Comparison of ENCODE assay signal across 8 cellular contexts in the genomic region with DNA sequence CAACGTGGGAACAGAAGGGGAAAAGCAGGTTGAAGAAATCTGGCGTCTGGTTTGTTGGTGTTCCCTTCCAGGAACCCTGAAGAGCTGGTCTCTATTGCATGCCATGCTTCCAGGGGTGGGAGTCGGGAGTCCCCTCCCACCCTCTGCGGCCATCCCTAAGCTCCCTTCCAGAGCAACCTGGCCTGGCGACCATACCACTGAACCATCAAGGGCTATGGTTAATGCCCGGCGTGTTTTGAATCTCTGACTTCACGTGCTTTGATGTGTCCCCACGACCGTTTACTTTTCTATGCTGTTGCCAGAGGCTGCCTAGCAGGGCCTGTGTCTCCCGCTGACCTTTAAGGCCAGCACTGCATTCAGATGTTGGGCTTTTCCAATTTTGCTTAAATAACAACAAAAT. TPM values are rescaled to one million over a fixed set of nuclear protein-coding genes. Genes with fewer than 3 reads are reported as not detected.
DNase-seq lines count a peak whose midpoint lies in the region; ATAC-seq, FAIRE-seq and TF ChIP-seq lines count a peak whose summit lies in the region.

No MANE protein-coding gene starts in this region.

- H3K27ac ChIP-seq in astrocyte (ENCODE audit: low read depth, low read length) = no peak overlapping the region
- no peak overlapping the region for H3K27ac ChIP-seq in mesenchymal stem cell (ENCODE audit: low read length, poor library complexity, severe bottlenecking)
- H3K27ac ChIP-seq in tibial nerve = peak overlapping the region; percentile 69 to 94 (median 81)

- H2BK5ac ChIP-seq in mesenchymal stem cell (ENCODE audit: low read depth, low read length, poor library complexity, severe bottlenecking) = no peak overlapping the region

- FAIRE-seq in astrocyte (lab: Jason Lieb, UNC) = no peak

- H3K36me3 ChIP-seq in astrocyte (ENCODE audit: insufficient read depth, low read length) (no peaks in the 10 kb centered on the region), mesenchymal stem cell (ENCODE audit: control insufficient read depth in 1 of 2, insufficient read depth in 2 of 2, low read depth in 1 of 2, low read length in 2 of 2) (peaks cover 0 to 8% of the 10 kb centered on the region in 2 experiments), tibial nerve (no peaks in the 10 kb centered on the region)

- peak overlapping the region in 1 of 2 experiments; percentile 54 for H2BK12ac ChIP-seq in mesenchymal stem cell (ENCODE audit: low read length in 2 of 2)

- H3K4me3 ChIP-seq in astrocyte (ENCODE audit: insufficient read depth, low read depth, low read length) = no peak overlapping the region
- peak overlapping the region in 1 of 2 experiments; percentile 83 for H3K4me3 ChIP-seq in mesenchymal stem cell (ENCODE audit: insufficient read depth in 1 of 2, low read depth in 1 of 2, low read length in 2 of 2)
- peak overlapping the region; percentile 48 to 73 (median 56) for H3K4me3 ChIP-seq in tibial nerve

- no peaks in the 10 kb centered on the region for H3K9me3 Mint-ChIP-seq in activated naive CD4-positive, alpha-beta T cell treated with anti-CD3 and anti-CD28 coated beads for 36 hours
- H3K9me3 Mint-ChIP-seq in astrocyte (ENCODE audit: unreplicated experiment) = no peaks in the 10 kb centered on the region

- peaks cover 31% of the 10 kb centered on the region for H4K20me1 ChIP-seq in astrocyte (ENCODE audit: insufficient read depth, low read length)

- H3K36me3 Mint-ChIP-seq in activated naive CD4-positive, alpha-beta T cell treated with anti-CD3 and anti-CD28 coated beads for 36 hours (ENCODE audit: low read depth) = no peaks in the 10 kb centered on the region
- H3K36me3 Mint-ChIP-seq in astrocyte (ENCODE audit: low read depth, unreplicated experiment) = no peaks in the 10 kb centered on the region

- CTCF ChIA-PET in activated naive CD4-positive, alpha-beta T cell treated with anti-CD3 and anti-CD28 coated beads for 36 hours (lab: Charles Lee) = interaction anchor here (0.8 to 1.6 kb wide), 5 partner anchors 9 to 123 kb away, joined by 3 to 6 read pairs (median 3); no protein-coding TSS in a partner anchor

- H3K79me2 ChIP-seq in astrocyte (ENCODE audit: insufficient read depth, low read length) = peaks cover 38% of the 10 kb centered on the region

- ATAC-seq in HG03196 (IDR thresholded peaks at IDR 0.05; ENCODE audit: unreplicated experiment) = no peak
- ATAC-seq in GM21360 (IDR thresholded peaks at IDR 0.05; ENCODE audit: unreplicated experiment) = no peak

- no peak overlapping the region for H3K18ac ChIP-seq in mesenchymal stem cell (ENCODE audit: low read depth in 1 of 2, low read length in 2 of 2)

- no peaks in the 10 kb centered on the region for H3K27me3 Mint-ChIP-seq in activated naive CD4-positive, alpha-beta T cell treated with anti-CD3 and anti-CD28 coated beads for 36 hours (ENCODE audit: low read depth)
- peaks cover 10% of the 10 kb centered on the region for H3K27me3 Mint-ChIP-seq in astrocyte (ENCODE audit: low read depth, unreplicated experiment)

- peak overlapping the region; percentile 75 for H4K8ac ChIP-seq in mesenchymal stem cell (ENCODE audit: low read length)

- H3K27ac Mint-ChIP-seq in activated naive CD4-positive, alpha-beta T cell treated with anti-CD3 and anti-CD28 coated beads for 36 hours = peak overlapping the region; percentile 43
- H3K27ac Mint-ChIP-seq in astrocyte (ENCODE audit: unreplicated experiment) = no peak overlapping the region

- 40% methylated on average over 11 of the region's 11 CpGs for WGBS in mesenchymal stem cell
- 44 to 48% methylated on average over 11 of the region's 11 CpGs for WGBS in tibial nerve, 2 donors

- H3K4me1 ChIP-seq in astrocyte (ENCODE audit: insufficient read depth, low read length) = peaks cover 6% of the 10 kb centered on the region
- H3K4me1 ChIP-seq in mesenchymal stem cell (ENCODE audit: control insufficient read depth, insufficient read depth, low read depth, low read length) = peaks cover 7% of the 10 kb centered on the region
- H3K4me1 ChIP-seq in tibial nerve = peaks cover 0 to 41% (median 21%) of the 10 kb centered on the region in 4 donors

- TF ChIP-seq POLR2A in tibial nerve (IDR thresholded peaks at IDR 0.05) = no peak

- H3K23ac ChIP-seq in mesenchymal stem cell (ENCODE audit: low read length in 2 of 2) = no peak overlapping the region

- H3K79me1 ChIP-seq in mesenchymal stem cell (replicated peaks; ENCODE audit: low read length, poor library complexity, severe bottlenecking) = peaks cover 3% of the 10 kb centered on the region

- no peak overlapping the region for H3K14ac ChIP-seq in mesenchymal stem cell (ENCODE audit: low read length in 2 of 2)

- TF ChIP-seq CTCF in astrocyte (IDR thresholded peaks at IDR 0.05; ENCODE audit: insufficient read depth, low read depth, low read length) (no peak), tibial nerve (IDR thresholded peaks at IDR 0.05) (no peak)

- H3K9ac ChIP-seq in astrocyte (ENCODE audit: low read length) (no peak overlapping the region), mesenchymal stem cell (ENCODE audit: low read length) (peak overlapping the region; percentile 86)

- TF ChIP-seq EP300 in tibial nerve (IDR thresholded peaks at IDR 0.05) = no peak

- H3K27me3 ChIP-seq in astrocyte (ENCODE audit: insufficient read depth, low read length) = peaks cover 5% of the 10 kb centered on the region
- peaks cover 0 to 11% of the 10 kb centered on the region in 2 experiments for H3K27me3 ChIP-seq in mesenchymal stem cell (ENCODE audit: control insufficient read depth in 1 of 2, insufficient read depth in 1 of 2, low read length in 2 of 2)
- no peaks in the 10 kb centered on the region for H3K27me3 ChIP-seq in tibial nerve

- peak overlapping the region; percentile 85 for H3K4me2 ChIP-seq in astrocyte (ENCODE audit: low read length)
- peak overlapping the region; percentile 47 for H3K4me2 ChIP-seq in mesenchymal stem cell (ENCODE audit: low read length, poor library complexity, severe bottlenecking)

- no peak overlapping the region for H3K4ac ChIP-seq in mesenchymal stem cell (ENCODE audit: low read depth in 1 of 2, low read length in 2 of 2)

- H3K9me3 ChIP-seq in astrocyte (ENCODE audit: insufficient read depth, low read depth, low read length) = no peaks in the 10 kb centered on the region
- H3K9me3 ChIP-seq in mesenchymal stem cell (ENCODE audit: control insufficient read depth, low read length) = no peaks in the 10 kb centered on the region
- H3K9me3 ChIP-seq in tibial nerve = no peaks in the 10 kb centered on the region

- no peak overlapping the region for H2AK5ac ChIP-seq in mesenchymal stem cell (ENCODE audit: low read length, severe bottlenecking)

- peak overlapping the region; percentile 91 for H3K4me3 Mint-ChIP-seq in activated naive CD4-positive, alpha-beta T cell treated with anti-CD3 and anti-CD28 coated beads for 36 hours
- peak overlapping the region; percentile 96 for H3K4me3 Mint-ChIP-seq in astrocyte (ENCODE audit: unreplicated experiment)

- intact Hi-C loops in activated naive CD4-positive, alpha-beta T cell treated with anti-CD3 and anti-CD28 coated beads for 36 hours (cut with micrococcal nuclease) = loop anchor here (2.0 to 10.0 kb wide), 7 partner anchors 15 to 701 kb away; partner anchors contain the start of genes ABHD5, ANO10 and SEC22C

- H2AFZ ChIP-seq in astrocyte (ENCODE audit: low read depth, low read length) (peak overlapping the region; percentile 100), mesenchymal stem cell (ENCODE audit: low read depth, low read length) (no peak overlapping the region)

- H2BK120ac ChIP-seq in mesenchymal stem cell (ENCODE audit: low read depth, low read length) = no peak overlapping the region

- H4K91ac ChIP-seq in mesenchymal stem cell (ENCODE audit: low read length) = no peak overlapping the region

- H2BK15ac ChIP-seq in mesenchymal stem cell (ENCODE audit: low read depth, poor library complexity, severe bottlenecking) = no peak overlapping the region

- no peak for DNase-seq in activated naive CD4-positive, alpha-beta T cell treated with anti-CD3 and anti-CD28 coated beads for 36 hours
- no peak for DNase-seq in activated naive CD4-positive, alpha-beta T cell (lab: John Stamatoyannopoulos, UW)
- no peak for DNase-seq in astrocyte (ENCODE audit: low read depth)
- DNase-seq in mesenchymal stem cell = peak; percentile 4
- DNase-seq in tibial nerve (ENCODE audit: low spot score in 2 of 2) = no peak
- DNase-seq in MV-4-11 (lab: John Stamatoyannopoulos, UW) = no peak

- H3K4me1 Mint-ChIP-seq in activated naive CD4-positive, alpha-beta T cell treated with anti-CD3 and anti-CD28 coated beads for 36 hours (ENCODE audit: low read depth) = peaks cover 27% of the 10 kb centered on the region
- peaks cover 23% of the 10 kb centered on the region for H3K4me1 Mint-ChIP-seq in astrocyte (ENCODE audit: low read depth, unreplicated experiment)

RNA-seq across cellular contexts. Expression of gene SNRK, which starts 0.7 kb away (rescaled TPM):
- 10 to 100 TPM; 21.1 TPM for total RNA-seq in activated naive CD4-positive, alpha-beta T cell treated with anti-CD3 and anti-CD28 coated beads for 36 hours
- total RNA-seq in astrocyte = 12.8 and 13.3 TPM in 2 replicates
- polyA plus RNA-seq in mesenchymal stem cell (2013, experiment 1 of 2) = 13.9 TPM
- polyA plus RNA-seq in mesenchymal stem cell (2013, experiment 2 of 2) = 13.7 TPM
- total RNA-seq in tibial nerve = 10 to 100 TPM; 59.6 to 83.1 (median 73.7) TPM

Comparison
In these comparisons a context has a peak if more than half of its experiments do, and no peak if none do; other contexts are left out.
1. H3K27ac ChIP-seq: peak in tibial nerve (4 of 4); none in astrocyte (single experiment) and mesenchymal stem cell (single experiment).